In genomic region chr2:155703048-155703447, GRCh38 we compare ENCODE assay signal across 5 cellular contexts.
"Had no signal": no experiment of that assay in that cellular context is flagged by ENCODE, and none has a peak within 500 bp of the region (broad histone marks: within the 10 kb centered on the region; RNA-seq: fewer than 3 reads in every experiment).

No MANE protein-coding gene starts in this region.

- H3K4me3 ChIP-seq: K562 had no signal

- H3K4me1 Mint-ChIP-seq: IgD-negative memory B cell had no signal

- DNase-seq: IMR-90, KBM-7 had no signal

- H3K27ac ChIP-seq: HL-60 had no signal

- H3K9me3 Mint-ChIP-seq: IgD-negative memory B cell had no signal

- H3K27me3 Mint-ChIP-seq: IgD-negative memory B cell had no signal

- H3K4me3 Mint-ChIP-seq: IgD-negative memory B cell had no signal

- H3K36me3 Mint-ChIP-seq: IgD-negative memory B cell had no signal

- H3K27ac Mint-ChIP-seq: IgD-negative memory B cell had no signal
